Comparison of ENCODE assay signal across 9 cellular contexts in the genomic region with DNA sequence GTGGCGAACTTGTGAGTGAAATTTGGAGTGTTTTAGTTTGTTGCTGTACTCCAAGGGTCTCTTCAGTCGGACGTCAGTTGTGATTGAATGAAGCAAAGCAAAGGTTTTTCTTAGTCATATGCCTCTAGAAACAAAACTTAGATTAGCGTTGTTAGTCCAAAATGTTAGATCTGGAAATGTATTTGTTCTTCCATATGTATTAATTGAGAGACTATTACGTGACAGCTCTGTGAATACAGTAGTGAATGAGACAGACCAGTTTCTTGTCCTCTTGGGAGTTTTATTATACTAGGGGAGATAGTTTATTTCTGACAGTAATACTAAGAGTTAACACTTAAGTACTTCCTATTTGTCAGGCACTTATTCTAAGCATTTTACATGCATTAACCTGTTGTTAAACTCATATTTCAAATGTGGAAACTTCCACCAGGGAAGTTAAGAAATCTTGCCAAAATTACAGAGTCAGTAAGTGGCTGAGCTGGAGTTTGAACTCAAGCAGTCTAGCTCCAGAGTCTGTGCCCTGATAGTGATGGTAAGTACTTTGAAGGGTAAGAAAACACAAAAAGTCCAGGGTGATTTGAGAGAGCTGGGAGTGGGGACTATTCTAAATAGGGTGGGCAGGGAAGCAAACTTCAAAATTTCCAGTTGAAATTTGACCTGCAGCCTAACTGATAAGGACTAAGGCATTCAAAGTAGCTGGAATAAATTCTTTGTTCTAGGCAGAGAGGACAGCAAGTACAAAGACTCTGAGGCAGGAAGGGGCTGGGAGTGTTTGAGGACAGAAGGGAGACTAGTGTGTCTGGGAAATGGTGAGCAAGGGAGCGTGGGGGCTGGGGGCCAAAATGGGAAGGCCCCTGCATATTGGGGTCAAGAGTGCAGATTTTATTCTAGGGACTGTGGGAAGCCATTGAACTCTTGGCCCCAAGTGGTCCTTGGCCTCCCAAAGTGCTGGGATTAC. TPM values are rescaled to one million over a fixed set of nuclear protein-coding genes. Genes with fewer than 3 reads are reported as not detected.
A peak's percentile ranks its signal among the peaks of the same experiment; 100 is the strongest.
DNase-seq lines count a peak whose midpoint lies in the region; ATAC-seq and TF ChIP-seq lines count a peak whose summit lies in the region.
"Had no signal": no experiment of that assay in that cellular context is flagged by ENCODE, and none has a peak within 500 bp of the region (broad histone marks: within the 10 kb centered on the region; RNA-seq: fewer than 3 reads in every experiment).

No MANE protein-coding gene starts in this region.

- in situ Hi-C loops in gastrocnemius medialis (cut with MboI; ENCODE audit: low sequenced_read_pairs in 4 of 4): no loop called here

- TF ChIP-seq POLR2A in adrenal gland (IDR thresholded peaks at IDR 0.05) (peak in 1 of 2 donors; percentile 53), gastrocnemius medialis (IDR thresholded peaks at IDR 0.05) (peak in 1 of 2 donors; percentile 13)

- TF ChIP-seq CTCF in adrenal gland (IDR thresholded peaks at IDR 0.05): no peak
- no peak for TF ChIP-seq CTCF in gastrocnemius medialis (IDR thresholded peaks at IDR 0.05 in 4 of 5, conservative IDR thresholded peaks at IDR 0.05 in 1 of 5)

- ATAC-seq in gastrocnemius medialis: peak; percentile 34 to 45
- no peak for ATAC-seq in HG02870 (IDR thresholded peaks at IDR 0.05; ENCODE audit: unreplicated experiment)
- no peak for ATAC-seq in GM21717 (IDR thresholded peaks at IDR 0.05; ENCODE audit: unreplicated experiment)

- WGBS in adrenal gland, 4 donors: 67 to 74% (median 67%) methylated on average over 6 of the region's 6 CpGs

- peak overlapping the region; percentile 2; the same call in 1 of the 2 replicates for H3K4me3 ChIP-seq in HUES48 (ENCODE audit: low read depth, low read length)
- H3K4me3 ChIP-seq in adrenal gland: no peak overlapping the region
- H3K4me3 ChIP-seq in gastrocnemius medialis: peak overlapping the region in 1 of 4 donors; percentile 6

- H3K36me3 ChIP-seq in HUES48 (ENCODE audit: control insufficient read depth, insufficient read depth, low read length) (no peaks in the 10 kb centered on the region), adrenal gland (replicated peaks in 1 of 2) (no peaks in the 10 kb centered on the region), gastrocnemius medialis (no peaks in the 10 kb centered on the region)

- no peaks in the 10 kb centered on the region for H3K27me3 ChIP-seq in HUES48 (ENCODE audit: control insufficient read depth, insufficient read depth, low read length)
- H3K27me3 ChIP-seq in adrenal gland: no peaks in the 10 kb centered on the region
- no peaks in the 10 kb centered on the region for H3K27me3 ChIP-seq in gastrocnemius medialis

- peak in 6 of 7 donors; percentile 63 to 82 (median 71) for DNase-seq in adrenal gland
- DNase-seq in iPS-NIHi7 (ENCODE audit: extremely low spot score): peak; percentile 27
- no peak for DNase-seq in gastrocnemius medialis
- DNase-seq in globus pallidus (ENCODE audit: low spot score): no peak
- no peak for DNase-seq in DMS53 treated with DMSO at 0.1 percent for 48 hours (lab: John Stamatoyannopoulos, UW; ENCODE audit: unreplicated experiment)
- DNase-seq: GOT3 had no signal

- H3K9ac ChIP-seq in HUES48 (ENCODE audit: low read depth, low read length): no peak overlapping the region

- no peaks in the 10 kb centered on the region for H3K9me3 ChIP-seq in HUES48 (ENCODE audit: control insufficient read depth, insufficient read depth, low read length)
- no peaks in the 10 kb centered on the region for H3K9me3 ChIP-seq in adrenal gland (replicated peaks in 1 of 3)
- H3K9me3 ChIP-seq in gastrocnemius medialis: no peaks in the 10 kb centered on the region

- peaks cover 46% of the 10 kb centered on the region for H3K4me1 ChIP-seq in HUES48 (ENCODE audit: control insufficient read depth, insufficient read depth, low read length)
- H3K4me1 ChIP-seq in adrenal gland (replicated peaks in 1 of 2): peaks cover 66 to 87% of the 10 kb centered on the region in 2 donors
- peaks cover 97 to 100% of the 10 kb centered on the region in 2 donors for H3K4me1 ChIP-seq in gastrocnemius medialis

- intact Hi-C loops in adrenal gland (cut with DNase I) (no loop called here), gastrocnemius medialis (cut with DNase I; ENCODE audit: low total_unique reads) (loop anchor here (10.0 kb wide), 2 partner anchors 96 to 326 kb away; partner anchors contain the start of gene FAM193A)

- H3K27ac ChIP-seq in HUES48 (ENCODE audit: low read depth, low read length) (peak overlapping the region; percentile 66), adrenal gland (peak overlapping the region; percentile 55 to 85 (median 68)), gastrocnemius medialis (peak overlapping the region; percentile 70 to 84 (median 79))

RNA-seq across cellular contexts. Expression of gene ADD1, which starts 17.0 kb away (rescaled TPM):
- 100 to 1,000 TPM; 176 to 290 (median 241) TPM for total RNA-seq in adrenal gland
- 100 to 1,000 TPM; 134 to 468 (median 338) TPM for polyA plus RNA-seq in adrenal gland
- total RNA-seq in gastrocnemius medialis: 100 to 1,000 TPM; 144 to 255 (median 178) TPM

Comparison
In these comparisons a context has a peak if more than half of its experiments do, and no peak if none do; other contexts are left out.
1. DNase-seq: peak in adrenal gland (6 of 7) and iPS-NIHi7 (single experiment); none in gastrocnemius medialis (0 of 2), globus pallidus (single experiment) and DMS53 treated with DMSO at 0.1 percent for 48 hours (single experiment).
2. ATAC-seq: peak in gastrocnemius medialis (2 of 2); none in HG02870 (single experiment) and GM21717 (single experiment).
3. Peak in every context shown above with its lines, with median percentiles within 50 percentile points of each other: H3K27ac ChIP-seq.